ENCODE assay signal across 9 cellular contexts in the genomic region with DNA sequence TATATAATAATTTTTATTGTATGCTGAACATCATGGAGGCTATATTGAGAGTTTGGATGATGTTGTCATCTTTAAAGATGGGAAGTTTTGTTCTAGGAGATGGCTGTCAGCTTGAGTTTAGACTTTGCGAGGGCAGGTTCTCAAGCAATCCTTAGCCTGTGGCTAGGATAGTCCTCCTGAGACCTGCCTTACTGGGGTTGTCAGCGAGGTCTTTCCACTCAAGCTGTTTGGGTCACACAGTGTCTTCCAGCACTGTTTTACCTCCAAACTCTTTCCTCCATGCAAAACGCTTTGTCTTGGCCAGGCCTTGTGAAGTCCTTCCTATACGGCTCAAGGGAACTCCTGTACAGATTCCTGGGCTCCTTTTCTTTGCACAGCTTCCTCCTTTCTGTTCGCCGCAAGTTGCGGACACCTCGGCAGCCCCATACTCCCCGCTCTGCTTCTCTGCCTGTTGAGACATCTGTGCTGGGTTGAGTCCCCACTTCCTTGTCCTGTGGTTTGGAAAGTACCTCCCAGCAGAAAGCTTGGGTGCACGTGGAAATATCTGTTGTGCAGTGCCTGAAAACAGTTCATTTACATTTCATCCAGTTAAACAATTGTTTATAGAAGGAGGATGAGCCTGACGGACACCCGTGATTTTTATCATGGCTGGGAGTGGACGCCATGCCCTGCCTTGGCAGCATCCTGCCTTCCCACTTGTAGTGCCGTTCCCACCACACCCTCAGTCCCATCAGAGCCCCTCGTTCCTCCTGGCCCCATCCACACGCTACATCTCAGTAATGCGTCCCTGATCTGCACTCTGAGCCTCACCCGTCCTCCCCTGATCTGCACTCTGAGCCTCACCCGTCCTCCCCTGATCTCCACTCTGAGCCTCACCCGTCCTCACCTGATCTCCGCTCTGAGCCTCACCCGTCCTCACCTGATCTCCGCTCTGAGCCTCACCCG. TPM values are rescaled to one million over a fixed set of nuclear protein-coding genes. Genes with fewer than 3 reads are reported as not detected.
DNase-seq lines count a peak whose midpoint lies in the region; ATAC-seq and TF ChIP-seq lines count a peak whose summit lies in the region.
"Had no signal": no experiment of that assay in that cellular context is flagged by ENCODE, and none has a peak within 500 bp of the region (broad histone marks: within the 10 kb centered on the region; RNA-seq: fewer than 3 reads in every experiment).

No MANE protein-coding gene starts in this region.

- no peak overlapping the region for H3K4me3 ChIP-seq in GM12865 (ENCODE audit: low read depth, low read length)
- H3K4me3 ChIP-seq in Caco-2 (ENCODE audit: low read depth, low read length), result no peak overlapping the region
- H3K4me3 ChIP-seq in A673 (ENCODE audit: low read depth, low read length, poor library complexity, severe bottlenecking), result no peak overlapping the region

- H3K4me1 Mint-ChIP-seq in activated CD4-positive, alpha-beta memory T cell treated with anti-CD3 and anti-CD28 coated beads, Interleukin-2, amount 10 ng/mL, durations not matched to agents 7 days and 5 days, result peaks cover 18% of the 10 kb centered on the region
- H3K4me1 Mint-ChIP-seq in immature natural killer cell (peaks cover 14 to 21% of the 10 kb centered on the region in 2 donors), Caco-2 (ENCODE audit: low read depth, unreplicated experiment) (no peaks in the 10 kb centered on the region)
- peaks cover 38% of the 10 kb centered on the region for H3K4me1 Mint-ChIP-seq in stimulated activated naive CD8-positive, alpha-beta T cell treated with anti-CD3 and anti-CD28 coated beads, Interleukin-15, Interleukin-2, amounts not matched to agents 100 ng/mL and 50 ng/mL, for 24 hours (ENCODE audit: low read depth)

- H3K27ac Mint-ChIP-seq in activated CD4-positive, alpha-beta memory T cell treated with anti-CD3 and anti-CD28 coated beads, Interleukin-2, amount 10 ng/mL, durations not matched to agents 7 days and 5 days, result peak overlapping the region; percentile 60
- H3K27ac Mint-ChIP-seq in immature natural killer cell (peak overlapping the region in 2 of 6 donors; percentile 32 to 59), Caco-2 (ENCODE audit: unreplicated experiment) (no peak overlapping the region)
- H3K27ac Mint-ChIP-seq in stimulated activated naive CD8-positive, alpha-beta T cell treated with anti-CD3 and anti-CD28 coated beads, Interleukin-15, Interleukin-2, amounts not matched to agents 100 ng/mL and 50 ng/mL, for 24 hours, result peak overlapping the region; percentile 47

- H3K4me1 ChIP-seq in Caco-2 (no peaks in the 10 kb centered on the region), A673 (ENCODE audit: insufficient read depth, low read length, poor library complexity, severe bottlenecking) (no peaks in the 10 kb centered on the region)

- BruUV-seq in Caco-2 (replicated peaks; lab: Mats Ljungman, UMichigan), result no TSS peak
- no TSS peak for BruUV-seq in A673 (replicated peaks; lab: Mats Ljungman, UMichigan)

- H3K27me3 Mint-ChIP-seq in activated CD4-positive, alpha-beta memory T cell treated with anti-CD3 and anti-CD28 coated beads, Interleukin-2, amount 10 ng/mL, durations not matched to agents 7 days and 5 days, result peaks cover 5% of the 10 kb centered on the region
- H3K27me3 Mint-ChIP-seq in immature natural killer cell (ENCODE audit: low read depth in 3 of 3), result peaks cover 0 to 7% (median 6%) of the 10 kb centered on the region in 3 donors
- H3K27me3 Mint-ChIP-seq in stimulated activated naive CD8-positive, alpha-beta T cell treated with anti-CD3 and anti-CD28 coated beads, Interleukin-15, Interleukin-2, amounts not matched to agents 100 ng/mL and 50 ng/mL, for 24 hours, result no peaks in the 10 kb centered on the region
- H3K27me3 Mint-ChIP-seq in Caco-2 (ENCODE audit: insufficient read depth, unreplicated experiment), result peaks cover 38% of the 10 kb centered on the region

- DNase-seq in GM12865 (ENCODE audit: low read depth), result peak; percentile 88
- DNase-seq in activated CD4-positive, alpha-beta memory T cell treated with anti-CD3 and anti-CD28 coated beads, Interleukin-2, amount 10 ng/mL, durations not matched to agents 7 days and 5 days, result peak; percentile 65
- DNase-seq in immature natural killer cell, result peak; percentile 32 to 44 (median 40)
- DNase-seq in Caco-2, result no peak
- DNase-seq in A673 (ENCODE audit: low spot score), result no peak

- H3K27ac ChIP-seq in A673 (ENCODE audit: low read depth, low read length, poor library complexity, severe bottlenecking), result no peak overlapping the region

- intact Hi-C loops in Caco-2 (cut with micrococcal nuclease; ENCODE audit: unreplicated experiment), result no loop called here
- intact Hi-C loops in A673 (cut with micrococcal nuclease; ENCODE audit: unreplicated experiment), result no loop called here

- CTCF ChIA-PET in activated CD4-positive, alpha-beta memory T cell treated with anti-CD3 and anti-CD28 coated beads, Interleukin-2, amount 10 ng/mL, durations not matched to agents 7 days and 5 days (lab: Charles Lee), result no interaction called here
- CTCF ChIA-PET in Caco-2 (lab: Charles Lee) (no interaction called here), A673 (lab: Charles Lee) (no interaction called here)

- H3K27me3 ChIP-seq in Caco-2 (replicated peaks; ENCODE audit: control insufficient read depth, insufficient read depth, low read length) (no peaks in the 10 kb centered on the region; the same call in 1 of the 2 replicates), A673 (replicated peaks; ENCODE audit: insufficient read depth, low read depth, low read length, poor library complexity) (peaks cover 58% of the 10 kb centered on the region)

- H3K36me3 Mint-ChIP-seq in activated CD4-positive, alpha-beta memory T cell treated with anti-CD3 and anti-CD28 coated beads, Interleukin-2, amount 10 ng/mL, durations not matched to agents 7 days and 5 days (ENCODE audit: low read depth), result peaks cover 4% of the 10 kb centered on the region
- no peaks in the 10 kb centered on the region for H3K36me3 Mint-ChIP-seq in immature natural killer cell
- no peaks in the 10 kb centered on the region for H3K36me3 Mint-ChIP-seq in stimulated activated naive CD8-positive, alpha-beta T cell treated with anti-CD3 and anti-CD28 coated beads, Interleukin-15, Interleukin-2, amounts not matched to agents 100 ng/mL and 50 ng/mL, for 24 hours (ENCODE audit: low read depth)
- peaks cover 2% of the 10 kb centered on the region for H3K36me3 Mint-ChIP-seq in Caco-2 (ENCODE audit: insufficient read depth, unreplicated experiment)

- ATAC-seq in HG03457 (IDR thresholded peaks at IDR 0.05; ENCODE audit: unreplicated experiment) (peak; percentile 64), HG02759 (IDR thresholded peaks at IDR 0.05; ENCODE audit: unreplicated experiment) (no peak)

- peaks cover 11% of the 10 kb centered on the region; the same call in 1 of the 2 replicates for H3K9me3 ChIP-seq in Caco-2
- H3K9me3 ChIP-seq in A673 (ENCODE audit: low read depth, low read length, poor library complexity, severe bottlenecking), result peaks cover 5% of the 10 kb centered on the region

- POLR2A ChIA-PET in activated CD4-positive, alpha-beta memory T cell treated with anti-CD3 and anti-CD28 coated beads, Interleukin-2, amount 10 ng/mL, durations not matched to agents 7 days and 5 days (lab: Charles Lee), result interaction anchor here (0.7 to 2.0 kb wide), 2 partner anchors 12 to 62 kb away, joined by 3 to 8 read pairs; a partner anchor contains a TSS
- POLR2A ChIA-PET in Caco-2 (lab: Charles Lee) (no interaction called here), A673 (lab: Charles Lee; ENCODE audit: low non-redundant PET) (no interaction called here)

- no peak for TF ChIP-seq CTCF in GM12865 (IDR thresholded peaks at IDR 0.05; ENCODE audit: insufficient read depth, low read depth, low read length, missing control alignments)
- TF ChIP-seq CTCF in Caco-2 (IDR thresholded peaks at IDR 0.05; ENCODE audit: insufficient read depth in 1 of 2, low read depth in 1 of 2, low read length in 1 of 2, severe bottlenecking in 1 of 2, unreplicated experiment in 1 of 2), result no peak
- no peak for TF ChIP-seq CTCF in A673 (conservative IDR thresholded peaks at IDR 0.05; ENCODE audit: low read depth, low read length)

- peaks cover 9% of the 10 kb centered on the region for H3K9me3 Mint-ChIP-seq in activated CD4-positive, alpha-beta memory T cell treated with anti-CD3 and anti-CD28 coated beads, Interleukin-2, amount 10 ng/mL, durations not matched to agents 7 days and 5 days
- peaks cover 0 to 9% (median 6%) of the 10 kb centered on the region in 6 donors for H3K9me3 Mint-ChIP-seq in immature natural killer cell
- H3K9me3 Mint-ChIP-seq in stimulated activated naive CD8-positive, alpha-beta T cell treated with anti-CD3 and anti-CD28 coated beads, Interleukin-15, Interleukin-2, amounts not matched to agents 100 ng/mL and 50 ng/mL, for 24 hours, result peaks cover 6% of the 10 kb centered on the region
- H3K9me3 Mint-ChIP-seq in Caco-2 (ENCODE audit: unreplicated experiment), result peaks cover 13% of the 10 kb centered on the region

- H3K36me3 ChIP-seq in Caco-2 (ENCODE audit: control insufficient read depth, insufficient read depth, low read length), result no peaks in the 10 kb centered on the region
- H3K36me3 ChIP-seq in A673 (ENCODE audit: insufficient read depth, low read length, poor library complexity, severe bottlenecking), result no peaks in the 10 kb centered on the region

- H3K4me3 Mint-ChIP-seq in activated CD4-positive, alpha-beta memory T cell treated with anti-CD3 and anti-CD28 coated beads, Interleukin-2, amount 10 ng/mL, durations not matched to agents 7 days and 5 days, result peak overlapping the region; percentile 3
- H3K4me3 Mint-ChIP-seq in immature natural killer cell, result peak overlapping the region; percentile 12 to 65 (median 26)
- peak overlapping the region; percentile 61 for H3K4me3 Mint-ChIP-seq in stimulated activated naive CD8-positive, alpha-beta T cell treated with anti-CD3 and anti-CD28 coated beads, Interleukin-15, Interleukin-2, amounts not matched to agents 100 ng/mL and 50 ng/mL, for 24 hours
- H3K4me3 Mint-ChIP-seq in Caco-2 (ENCODE audit: unreplicated experiment), result no peak overlapping the region

RNA-seq across cellular contexts. Expression of a gene that starts 55.0 kb away (rescaled TPM):
- not detected for total RNA-seq in activated CD4-positive, alpha-beta memory T cell treated with anti-CD3 and anti-CD28 coated beads, Interleukin-2, amount 10 ng/mL, durations not matched to agents 7 days and 5 days
- polyA plus RNA-seq in immature natural killer cell, result under 1 TPM in 2 of 3 donors, not detected in 1; 0.49 to 0.76 TPM
- total RNA-seq in Caco-2 (2022) (0.35 and 2.1 TPM in 2 replicates), A673 (2021) (1.7 and 2.2 TPM in 2 replicates)
- total RNA-seq: lung microvascular endothelial cell had no signal

Comparison
In these comparisons a context has a peak if more than half of its experiments do, and no peak if none do; other contexts are left out.
1. DNase-seq: peak in GM12865 (single experiment), activated CD4-positive, alpha-beta memory T cell treated with anti-CD3 and anti-CD28 coated beads, Interleukin-2, amount 10 ng/mL, durations not matched to agents 7 days and 5 days (single experiment) and immature natural killer cell (3 of 3); none in Caco-2 (0 of 2) and A673 (single experiment).